1 cellular context compared by ENCODE assay signal in the genomic region with DNA sequence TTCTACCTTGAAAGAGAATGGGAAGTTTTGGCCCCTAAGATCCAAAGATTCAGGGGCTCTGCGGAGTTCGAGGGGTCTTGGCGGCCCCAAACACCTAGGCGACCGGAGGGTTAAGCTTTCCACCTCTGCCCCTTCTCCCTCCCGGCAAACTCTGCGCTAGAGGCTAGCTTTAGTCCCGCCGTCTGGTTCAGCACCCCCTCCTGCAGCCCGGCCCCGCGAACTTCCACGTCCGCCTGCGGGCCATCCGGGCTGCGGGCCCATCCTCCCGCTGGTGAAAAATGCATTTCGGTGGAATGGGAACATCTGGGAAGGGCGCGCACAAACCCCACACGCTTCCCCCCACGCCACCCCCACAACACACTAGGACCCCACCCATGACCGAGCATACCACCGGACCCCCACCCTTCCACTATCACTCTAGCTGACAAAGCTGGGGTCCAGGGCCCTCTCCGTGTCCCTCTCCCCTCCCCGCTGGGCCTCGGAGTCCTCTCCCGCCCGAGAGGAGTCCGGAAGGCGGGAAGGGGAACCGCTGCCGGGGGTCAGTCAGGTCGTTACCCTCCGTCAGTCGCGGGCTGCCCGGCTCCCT.
TF ChIP-seq lines count a peak whose summit lies in the region.

No MANE protein-coding gene starts in this region.

TF ChIP-seq in HEK293, 187 proteins besides CTCF, POLR2A, EP300 and RAD21 (continued from another document and continues in another):
- TF ChIP-seq ZNF449 (tag by site-specific recombination; IDR thresholded peaks at IDR 0.05) (no peak), ZNF660 (tag by site-specific recombination; IDR thresholded peaks at IDR 0.05) (no peak), ZBTB26 (tag by site-specific recombination; optimal IDR thresholded peaks at IDR 0.05) (peak; percentile 11), ZNF350 (tag by site-specific recombination; IDR thresholded peaks at IDR 0.05) (no peak), ZNF311 (tag by site-specific recombination; IDR thresholded peaks at IDR 0.05; ENCODE audit: borderline replicate concordance) (no peak), ZNF16 (tag by site-specific recombination; IDR thresholded peaks at IDR 0.05; ENCODE audit: low read depth) (no peak), ZNF549 (tag by site-specific recombination; IDR thresholded peaks at IDR 0.05) (no peak), PRDM2 (tag by site-specific recombination; IDR thresholded peaks at IDR 0.05; ENCODE audit: borderline replicate concordance) (no peak), ZNF24 (tag by site-specific recombination; IDR thresholded peaks at IDR 0.05) (no peak), ZNF560 (tag by site-specific recombination; IDR thresholded peaks at IDR 0.05; ENCODE audit: borderline replicate concordance) (no peak), ZNF501 (tag by site-specific recombination; IDR thresholded peaks at IDR 0.05) (no peak), ZNF664 (tag by site-specific recombination; IDR thresholded peaks at IDR 0.05) (no peak), ZNF76 (tag by site-specific recombination; IDR thresholded peaks at IDR 0.05; ENCODE audit: borderline replicate concordance, low read depth) (peak; percentile 79), ZNF670 (tag by site-specific recombination; IDR thresholded peaks at IDR 0.05; ENCODE audit: low read depth) (no peak), ZBTB7A (tag by site-specific recombination; IDR thresholded peaks at IDR 0.05; ENCODE audit: low read depth) (no peak), SP3 (tag by site-specific recombination; IDR thresholded peaks at IDR 0.05) (peak; percentile 50), HIC1 (tag by site-specific recombination; IDR thresholded peaks at IDR 0.05) (no peak), ZNF658 (tag by site-specific recombination; IDR thresholded peaks at IDR 0.05) (no peak), ZNF341 (tag by site-specific recombination; IDR thresholded peaks at IDR 0.05; ENCODE audit: low read depth) (peak; percentile 77), ZBTB48 (tag by site-specific recombination; IDR thresholded peaks at IDR 0.05) (no peak), TRIM28 (IDR thresholded peaks at IDR 0.05; ENCODE audit: borderline replicate concordance, low read length) (no peak), ZNF148 (tag by site-specific recombination; IDR thresholded peaks at IDR 0.05; ENCODE audit: borderline replicate concordance) (no peak), ZBTB1 (tag by site-specific recombination; IDR thresholded peaks at IDR 0.05) (no peak), REPIN1 (tag by site-specific recombination; IDR thresholded peaks at IDR 0.05; ENCODE audit: low read depth) (no peak)
- TF ChIP-seq, protein P1, sequence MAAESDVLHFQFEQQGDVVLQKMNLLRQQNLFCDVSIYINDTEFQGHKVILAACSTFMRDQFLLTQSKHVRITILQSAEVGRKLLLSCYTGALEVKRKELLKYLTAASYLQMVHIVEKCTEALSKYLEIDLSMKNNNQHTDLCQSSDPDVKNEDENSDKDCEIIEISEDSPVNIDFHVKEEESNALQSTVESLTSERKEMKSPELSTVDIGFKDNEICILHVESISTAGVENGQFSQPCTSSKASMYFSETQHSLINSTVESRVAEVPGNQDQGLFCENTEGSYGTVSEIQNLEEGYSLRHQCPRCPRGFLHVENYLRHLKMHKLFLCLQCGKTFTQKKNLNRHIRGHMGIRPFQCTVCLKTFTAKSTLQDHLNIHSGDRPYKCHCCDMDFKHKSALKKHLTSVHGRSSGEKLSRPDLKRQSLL (tag by site-specific recombination; IDR thresholded peaks at IDR 0.05), result no peak
- TF ChIP-seq, protein P2, sequence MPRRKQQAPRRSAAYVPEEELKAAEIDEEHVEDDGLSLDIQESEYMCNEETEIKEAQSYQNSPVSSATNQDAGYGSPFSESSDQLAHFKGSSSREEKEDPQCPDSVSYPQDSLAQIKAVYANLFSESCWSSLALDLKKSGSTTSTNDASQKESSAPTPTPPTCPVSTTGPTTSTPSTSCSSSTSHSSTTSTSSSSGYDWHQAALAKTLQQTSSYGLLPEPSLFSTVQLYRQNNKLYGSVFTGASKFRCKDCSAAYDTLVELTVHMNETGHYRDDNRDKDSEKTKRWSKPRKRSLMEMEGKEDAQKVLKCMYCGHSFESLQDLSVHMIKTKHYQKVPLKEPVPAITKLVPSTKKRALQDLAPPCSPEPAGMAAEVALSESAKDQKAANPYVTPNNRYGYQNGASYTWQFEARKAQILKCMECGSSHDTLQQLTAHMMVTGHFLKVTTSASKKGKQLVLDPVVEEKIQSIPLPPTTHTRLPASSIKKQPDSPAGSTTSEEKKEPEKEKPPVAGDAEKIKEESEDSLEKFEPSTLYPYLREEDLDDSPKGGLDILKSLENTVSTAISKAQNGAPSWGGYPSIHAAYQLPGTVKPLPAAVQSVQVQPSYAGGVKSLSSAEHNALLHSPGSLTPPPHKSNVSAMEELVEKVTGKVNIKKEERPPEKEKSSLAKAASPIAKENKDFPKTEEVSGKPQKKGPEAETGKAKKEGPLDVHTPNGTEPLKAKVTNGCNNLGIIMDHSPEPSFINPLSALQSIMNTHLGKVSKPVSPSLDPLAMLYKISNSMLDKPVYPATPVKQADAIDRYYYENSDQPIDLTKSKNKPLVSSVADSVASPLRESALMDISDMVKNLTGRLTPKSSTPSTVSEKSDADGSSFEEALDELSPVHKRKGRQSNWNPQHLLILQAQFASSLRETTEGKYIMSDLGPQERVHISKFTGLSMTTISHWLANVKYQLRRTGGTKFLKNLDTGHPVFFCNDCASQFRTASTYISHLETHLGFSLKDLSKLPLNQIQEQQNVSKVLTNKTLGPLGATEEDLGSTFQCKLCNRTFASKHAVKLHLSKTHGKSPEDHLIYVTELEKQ (tag by site-specific recombination; IDR thresholded peaks at IDR 0.05; ENCODE audit: borderline replicate concordance), result no peak
- TF ChIP-seq, protein P3, sequence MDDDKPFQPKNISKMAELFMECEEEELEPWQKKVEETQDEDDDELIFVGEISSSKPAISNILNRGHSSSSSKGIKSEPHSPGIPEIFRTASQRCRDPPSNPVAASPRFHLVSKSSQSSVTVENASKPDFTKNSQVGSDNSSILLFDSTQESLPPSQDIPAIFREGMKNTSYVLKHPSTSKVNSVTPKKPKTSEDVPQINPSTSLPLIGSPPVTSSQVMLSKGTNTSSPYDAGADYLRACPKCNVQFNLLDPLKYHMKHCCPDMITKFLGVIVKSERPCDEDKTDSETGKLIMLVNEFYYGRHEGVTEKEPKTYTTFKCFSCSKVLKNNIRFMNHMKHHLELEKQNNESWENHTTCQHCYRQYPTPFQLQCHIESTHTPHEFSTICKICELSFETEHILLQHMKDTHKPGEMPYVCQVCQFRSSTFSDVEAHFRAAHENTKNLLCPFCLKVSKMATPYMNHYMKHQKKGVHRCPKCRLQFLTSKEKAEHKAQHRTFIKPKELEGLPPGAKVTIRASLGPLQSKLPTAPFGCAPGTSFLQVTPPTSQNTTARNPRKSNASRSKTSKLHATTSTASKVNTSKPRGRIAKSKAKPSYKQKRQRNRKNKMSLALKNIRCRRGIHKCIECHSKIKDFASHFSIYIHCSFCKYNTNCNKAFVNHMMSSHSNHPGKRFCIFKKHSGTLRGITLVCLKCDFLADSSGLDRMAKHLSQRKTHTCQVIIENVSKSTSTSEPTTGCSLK (tag by site-specific recombination; IDR thresholded peaks at IDR 0.05), result no peak
- TF ChIP-seq, protein P4, sequence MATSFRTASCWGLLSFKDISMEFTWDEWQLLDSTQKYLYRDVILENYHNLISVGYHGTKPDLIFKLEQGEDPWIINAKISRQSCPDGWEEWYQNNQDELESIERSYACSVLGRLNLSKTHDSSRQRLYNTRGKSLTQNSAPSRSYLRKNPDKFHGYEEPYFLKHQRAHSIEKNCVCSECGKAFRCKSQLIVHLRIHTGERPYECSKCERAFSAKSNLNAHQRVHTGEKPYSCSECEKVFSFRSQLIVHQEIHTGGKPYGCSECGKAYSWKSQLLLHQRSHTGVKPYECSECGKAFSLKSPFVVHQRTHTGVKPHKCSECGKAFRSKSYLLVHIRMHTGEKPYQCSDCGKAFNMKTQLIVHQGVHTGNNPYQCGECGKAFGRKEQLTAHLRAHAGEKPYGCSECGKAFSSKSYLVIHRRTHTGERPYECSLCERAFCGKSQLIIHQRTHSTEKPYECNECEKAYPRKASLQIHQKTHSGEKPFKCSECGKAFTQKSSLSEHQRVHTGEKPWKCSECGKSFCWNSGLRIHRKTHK (tag by site-specific recombination; IDR thresholded peaks at IDR 0.05), result no peak
